1 cellular context compared by ENCODE assay signal in the genomic region with DNA sequence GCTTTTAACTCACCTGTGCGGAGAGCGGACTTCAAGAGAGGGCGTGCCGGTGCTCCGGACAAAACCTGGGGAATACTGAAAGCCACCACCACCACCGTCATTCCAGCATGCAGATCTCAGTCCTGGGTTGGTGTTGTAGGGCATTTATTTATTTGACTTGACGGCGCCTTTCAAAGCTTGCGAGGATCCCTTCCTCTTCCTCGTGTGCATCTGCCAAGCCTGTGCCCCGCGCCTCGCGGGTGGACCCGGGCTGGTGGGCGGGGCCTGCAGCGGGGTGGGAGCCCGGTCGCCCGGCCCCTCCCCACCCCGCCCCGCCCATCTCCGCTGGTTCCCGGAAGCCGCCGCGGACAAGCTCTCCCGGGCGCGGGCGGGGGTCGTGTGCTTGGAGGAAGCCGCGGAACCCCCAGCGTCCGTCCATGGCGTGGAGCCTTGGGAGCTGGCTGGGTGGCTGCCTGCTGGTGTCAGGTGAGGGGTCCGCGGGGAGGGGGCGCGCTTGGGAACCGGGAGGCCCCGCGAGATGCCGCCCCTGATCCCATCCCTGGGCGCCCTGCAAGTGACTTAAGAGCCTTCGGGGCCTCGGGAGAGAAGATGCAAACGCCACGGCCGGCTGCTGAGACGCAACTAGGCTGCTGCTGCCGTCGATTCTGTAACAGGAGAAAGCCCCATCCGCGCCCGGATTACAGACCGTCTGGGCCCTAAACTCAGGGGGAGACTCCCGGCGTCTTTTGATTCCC.
TF ChIP-seq lines count a peak whose summit lies in the region.

A gene (plus strand): TSS at position 318 of the 734 bp plus-strand sequence. CDS start 99 bp downstream, at position 417.

TF ChIP-seq in IMR-90, 13 proteins besides CTCF, POLR2A, EP300 and RAD21:
- TF ChIP-seq CHD1 (IDR thresholded peaks at IDR 0.05; ENCODE audit: low read depth, low read length): no peak
- peak; percentile 77; the same call in 1 of the 2 replicates for TF ChIP-seq MXI1 (IDR thresholded peaks at IDR 0.05; ENCODE audit: borderline replicate concordance, low read depth, low read length)
- peak; percentile 73; the same call in 1 of the 2 replicates for TF ChIP-seq MAZ (IDR thresholded peaks at IDR 0.05; ENCODE audit: borderline replicate concordance, low read depth, low read length)
